22 cellular contexts compared by ENCODE assay signal in the genomic region with DNA sequence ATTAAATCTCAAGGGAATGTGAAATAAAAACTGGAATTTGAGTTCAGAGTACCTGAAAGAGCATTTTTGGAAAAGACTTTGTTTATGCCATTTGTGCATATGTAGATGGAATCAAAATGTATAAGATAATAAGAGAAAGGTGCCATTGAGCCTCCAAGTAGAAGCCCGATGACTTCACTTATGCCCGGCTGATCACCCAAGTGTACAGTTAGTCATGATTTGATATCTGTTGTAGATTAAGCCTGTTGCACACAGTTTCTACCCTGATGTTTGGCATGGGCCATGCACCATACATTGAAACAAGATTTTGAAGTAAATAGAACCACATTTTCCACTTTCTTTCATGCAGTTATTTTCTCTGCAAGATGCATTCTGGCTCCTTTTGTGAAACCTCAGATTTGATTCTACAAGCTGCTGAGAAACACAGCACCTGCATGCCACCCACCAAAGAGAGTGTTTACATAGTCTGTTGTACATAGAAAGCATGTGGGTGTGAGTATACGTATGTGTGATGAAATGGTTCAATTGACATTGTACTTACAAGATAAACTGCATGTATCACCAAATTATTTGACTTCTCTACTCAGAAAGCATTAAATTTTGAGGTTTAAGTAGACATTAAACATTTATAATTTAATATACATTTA.
"Had no signal": no experiment of that assay in that cellular context is flagged by ENCODE, and none has a peak within 500 bp of the region (broad histone marks: within the 10 kb centered on the region; RNA-seq: fewer than 3 reads in every experiment).

No MANE protein-coding gene starts in this region.

- H3K27ac ChIP-seq: KMS-11, RWPE1 had no signal

- ATAC-seq: K562, Panc1, PC-3, T-cell had no signal

- DNase-seq: Kasumi-1; MM.1S; MV-4-11; NCI-H1048; NCI-H1105; NCI-H1436 treated with DMSO at 0.1 percent for 48 hours; NCI-H1694; NCI-H187 treated with DMSO at 0.1 percent for 48 hours; NCI-H2029 treated with DMSO at 0.1 percent for 48 hours; NCI-H2227 treated with DMSO at 0.1 percent for 48 hours; NCI-H526; NCI-H748 treated with DMSO at 0.1 percent for 48 hours; NK-92 treated with Interleukin-12 subunit alpha and Interleukin-12 subunit beta, amount 100 ng/mL, for 24 hours; PC-3; SHP77; SK-N-SH; SW 1271; T-cell had no signal

- H3K9me3 ChIP-seq: SK-N-SH had no signal

- H3K4me3 ChIP-seq: K562 had no signal

- FAIRE-seq: K562 had no signal
